26 cellular contexts compared by ENCODE assay signal in genomic region chr19:30651691-30652090, GRCh38.
"Had no signal": no experiment of that assay in that cellular context is flagged by ENCODE, and none has a peak within 500 bp of the region (broad histone marks: within the 10 kb centered on the region; RNA-seq: fewer than 3 reads in every experiment).

No MANE protein-coding gene starts in this region.

- DNase-seq: hypothalamus; immature natural killer cell; kidney; left colon; left lung; lower lobe of right lung; mammary epithelial cell; mesenchymal stem cell; naive thymus-derived CD8-positive, alpha-beta T cell; ovary; retina; right cardiac atrium; stimulated activated CD4-positive, alpha-beta T cell treated with anti-CD3 and anti-CD28 coated beads, Interleukin-1b, Interleukin-23, amount 100 ng/mL, for 48 hours; stimulated activated CD4-positive, alpha-beta T cell treated with anti-CD3 and anti-CD28 coated beads, Interleukin-2, amount 100 ng/mL, for 48 hours; stimulated activated CD4-positive, alpha-beta T cell treated with anti-CD3 and anti-CD28 coated beads, Interleukin-4, amount 100 ng/mL, for 4 hours; stimulated activated CD8-positive, alpha-beta memory T cell treated with anti-CD3 and anti-CD28 coated beads, Interleukin-4, amount 100 ng/mL, for 48 hours; stimulated activated naive CD4-positive, alpha-beta T cell treated with Interleukin-2 at 50 U/mL for 16 hours; stimulated activated naive CD8-positive, alpha-beta T cell treated with anti-CD3 and anti-CD28 coated beads, Interleukin-15, amount 100 ng/mL, for 72 hours; substantia nigra; transverse colon; upper lobe of left lung had no signal

- H3K27ac ChIP-seq: left lung, lower lobe of right lung, ovary, prostate gland, transverse colon, upper lobe of left lung, vagina had no signal

- H3K9me3 Mint-ChIP-seq: immature natural killer cell; nephron; stimulated activated memory B cell treated with anti-CD40 and anti-IgM and Interleukin-4, amounts not matched to agents 10 μg/mL and 1 μg/mL and 100 μg/mL, for 72 hours; stimulated activated naive CD8-positive, alpha-beta T cell treated with anti-CD3 and anti-CD28 coated beads, Interleukin-15, amount 100 ng/mL, for 72 hours had no signal

- H3K27me3 ChIP-seq: ovary, vagina had no signal

- H3K27ac Mint-ChIP-seq: immature natural killer cell; naive thymus-derived CD8-positive, alpha-beta T cell; nephron; stimulated activated memory B cell treated with anti-CD40 and anti-IgM and Interleukin-4, amounts not matched to agents 10 μg/mL and 1 μg/mL and 100 μg/mL, for 72 hours; stimulated activated naive CD8-positive, alpha-beta T cell treated with anti-CD3 and anti-CD28 coated beads, Interleukin-15, amount 100 ng/mL, for 72 hours had no signal

- ATAC-seq: left colon; left lung; lower lobe of right lung; naive thymus-derived CD8-positive, alpha-beta T cell; right cardiac atrium; stimulated activated memory B cell treated with anti-CD40 and anti-IgM and Interleukin-4, amounts not matched to agents 10 μg/mL and 1 μg/mL and 100 μg/mL, for 72 hours; stimulated activated naive CD8-positive, alpha-beta T cell treated with anti-CD3 and anti-CD28 coated beads, Interleukin-15, amount 100 ng/mL, for 72 hours had no signal

- H3K9me3 ChIP-seq: left lung, lower lobe of right lung, ovary, prostate gland, transverse colon, upper lobe of left lung, vagina had no signal

- H3K4me2 ChIP-seq: smooth muscle cell had no signal

- H3K4me1 Mint-ChIP-seq: immature natural killer cell; naive thymus-derived CD8-positive, alpha-beta T cell; stimulated activated memory B cell treated with anti-CD40 and anti-IgM and Interleukin-4, amounts not matched to agents 10 μg/mL and 1 μg/mL and 100 μg/mL, for 72 hours; stimulated activated naive CD8-positive, alpha-beta T cell treated with anti-CD3 and anti-CD28 coated beads, Interleukin-15, amount 100 ng/mL, for 72 hours had no signal

- H3K36me3 ChIP-seq: left lung, lower lobe of right lung, ovary, prostate gland, transverse colon, upper lobe of left lung, vagina had no signal

- H3K4me1 ChIP-seq: left lung, lower lobe of right lung, prostate gland, transverse colon, upper lobe of left lung, vagina had no signal

- H3K4me3 Mint-ChIP-seq: immature natural killer cell; naive thymus-derived CD8-positive, alpha-beta T cell; nephron; stimulated activated memory B cell treated with anti-CD40 and anti-IgM and Interleukin-4, amounts not matched to agents 10 μg/mL and 1 μg/mL and 100 μg/mL, for 72 hours; stimulated activated naive CD8-positive, alpha-beta T cell treated with anti-CD3 and anti-CD28 coated beads, Interleukin-15, amount 100 ng/mL, for 72 hours had no signal

- H3K4me3 ChIP-seq: left lung, lower lobe of right lung, ovary, prostate gland, smooth muscle cell, transverse colon, upper lobe of left lung, vagina had no signal

- H3K36me3 Mint-ChIP-seq: immature natural killer cell; naive thymus-derived CD8-positive, alpha-beta T cell; stimulated activated memory B cell treated with anti-CD40 and anti-IgM and Interleukin-4, amounts not matched to agents 10 μg/mL and 1 μg/mL and 100 μg/mL, for 72 hours had no signal
